33 cellular contexts compared by ENCODE assay signal in the genomic region with DNA sequence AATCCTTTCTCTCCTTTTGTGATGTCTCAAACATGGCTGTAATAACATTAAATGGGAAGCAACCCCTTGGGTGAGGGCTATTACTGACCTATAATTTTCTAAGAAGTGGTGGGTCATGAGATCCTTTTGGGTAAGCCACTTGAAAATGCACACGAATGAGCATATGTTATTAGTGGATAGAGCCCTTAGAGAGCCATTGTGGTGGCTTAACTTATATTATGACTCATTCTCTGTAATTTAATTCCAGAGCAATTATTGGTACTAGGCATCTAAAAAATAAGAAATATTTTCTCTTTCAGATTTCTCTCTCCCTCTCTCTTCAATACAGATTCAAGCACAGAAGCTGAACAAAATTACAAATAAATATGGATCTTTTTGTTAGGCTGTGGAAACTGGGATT.
"Had no signal": no experiment of that assay in that cellular context is flagged by ENCODE, and none has a peak within 500 bp of the region (broad histone marks: within the 10 kb centered on the region; RNA-seq: fewer than 3 reads in every experiment).

No MANE protein-coding gene starts in this region.

- H3K27me3 Mint-ChIP-seq: activated CD4-positive, alpha-beta memory T cell treated with anti-CD3 and anti-CD28 coated beads, Interleukin-2, amount 10 ng/mL, durations not matched to agents 7 days and 5 days; activated CD4-positive, alpha-beta T cell treated with anti-CD3 and anti-CD28 coated beads, Interleukin-2, amount 10 ng/mL, durations not matched to agents 7 days and 5 days; activated naive CD4-positive, alpha-beta T cell treated with anti-CD3 and anti-CD28 coated beads, Interleukin-2, amount 10 ng/mL, durations not matched to agents 7 days and 5 days; activated T-cell treated with anti-CD3 and anti-CD28 coated beads, Interleukin-2, amount 50 U/mL, for 24 hours; memory B cell; naive thymus-derived CD8-positive, alpha-beta T cell; stimulated activated memory B cell treated with anti-CD40 and anti-IgM and Interleukin-4, amounts not matched to agents 10 μg/mL and 1 μg/mL and 100 μg/mL, for 72 hours; stimulated activated naive CD8-positive, alpha-beta T cell treated with anti-CD3 and anti-CD28 coated beads, Interleukin-15, amount 100 ng/mL, for 72 hours; type B pancreatic cell had no signal

- H3K4me1 Mint-ChIP-seq: activated CD4-positive, alpha-beta memory T cell treated with anti-CD3 and anti-CD28 coated beads, Interleukin-2, amount 10 ng/mL, durations not matched to agents 7 days and 5 days; activated CD4-positive, alpha-beta T cell treated with anti-CD3 and anti-CD28 coated beads, Interleukin-2, amount 10 ng/mL, durations not matched to agents 7 days and 5 days; activated naive CD4-positive, alpha-beta T cell treated with anti-CD3 and anti-CD28 coated beads, Interleukin-2, amount 10 ng/mL, durations not matched to agents 7 days and 5 days; immature natural killer cell; memory B cell; naive thymus-derived CD8-positive, alpha-beta T cell; neural crest cell; stimulated activated memory B cell treated with anti-CD40 and anti-IgM and Interleukin-4, amounts not matched to agents 10 μg/mL and 1 μg/mL and 100 μg/mL, for 72 hours; stimulated activated naive CD8-positive, alpha-beta T cell treated with anti-CD3 and anti-CD28 coated beads, Interleukin-15, amount 100 ng/mL, for 72 hours had no signal

- DNase-seq: activated CD4-positive, alpha-beta memory T cell treated with anti-CD3 and anti-CD28 coated beads, Interleukin-2, amount 10 ng/mL, durations not matched to agents 7 days and 5 days; activated CD4-positive, alpha-beta T cell treated with anti-CD3 and anti-CD28 coated beads, Interleukin-2, amount 10 ng/mL, durations not matched to agents 7 days and 5 days; activated CD4-positive, CD25-positive, alpha-beta regulatory T cell treated with anti-CD3 and anti-CD28 coated beads, Interleukin-2, amount 50 U/mL, for 72 hours; activated CD8-positive, alpha-beta memory T cell treated with anti-CD3 and anti-CD28 coated beads, Interleukin-2, amount 50 U/mL, for 48 hours; activated gamma-delta T cell; activated naive CD4-positive, alpha-beta T cell treated with anti-CD3 and anti-CD28 coated beads, Interleukin-2, amount 10 ng/mL, durations not matched to agents 7 days and 5 days; activated T-cell treated with anti-CD3 and anti-CD28 coated beads, Interleukin-2, amount 50 U/mL, for 24 hours; amniotic stem cell; brain microvascular endothelial cell; dorsolateral prefrontal cortex; effector memory CD4-positive, alpha-beta T cell; hippocampal formation; immature natural killer cell; kidney; left colon; naive thymus-derived CD8-positive, alpha-beta T cell; nucleus accumbens; psoas muscle; stimulated activated CD4-positive, alpha-beta T cell treated with anti-CD3 and anti-CD28 coated beads, Interleukin-1b, Interleukin-23, amount 100 ng/mL, for 48 hours; stimulated activated CD4-positive, alpha-beta T cell treated with anti-CD3 and anti-CD28 coated beads, Interleukin-4, amount 100 ng/mL, for 4 hours; stimulated activated CD8-positive, alpha-beta memory T cell treated with anti-CD3 and anti-CD28 coated beads, Interleukin-4, amount 100 ng/mL, for 48 hours; stimulated activated naive CD8-positive, alpha-beta T cell treated with anti-CD3 and anti-CD28 coated beads, Interleukin-15, amount 100 ng/mL, for 72 hours; substantia nigra; T1000; uterus had no signal

- H3K27ac Mint-ChIP-seq: activated CD4-positive, alpha-beta memory T cell treated with anti-CD3 and anti-CD28 coated beads, Interleukin-2, amount 10 ng/mL, durations not matched to agents 7 days and 5 days; activated CD4-positive, alpha-beta T cell treated with anti-CD3 and anti-CD28 coated beads, Interleukin-2, amount 10 ng/mL, durations not matched to agents 7 days and 5 days; activated naive CD4-positive, alpha-beta T cell treated with anti-CD3 and anti-CD28 coated beads, Interleukin-2, amount 10 ng/mL, durations not matched to agents 7 days and 5 days; activated T-cell treated with anti-CD3 and anti-CD28 coated beads, Interleukin-2, amount 50 U/mL, for 24 hours; immature natural killer cell; memory B cell; naive thymus-derived CD8-positive, alpha-beta T cell; stimulated activated memory B cell treated with anti-CD40 and anti-IgM and Interleukin-4, amounts not matched to agents 10 μg/mL and 1 μg/mL and 100 μg/mL, for 72 hours; type B pancreatic cell had no signal

- H3K27me3 ChIP-seq: brain microvascular endothelial cell, dorsolateral prefrontal cortex, right atrium auricular region, uterus had no signal

- H3K4me3 ChIP-seq: coronary artery, dorsolateral prefrontal cortex, psoas muscle, right atrium auricular region, smooth muscle cell, uterus had no signal

- H3K27ac ChIP-seq: brain microvascular endothelial cell, coronary artery, dorsolateral prefrontal cortex, parathyroid adenoma, psoas muscle, right atrium auricular region, uterus had no signal

- H3K9me3 ChIP-seq: psoas muscle, uterus had no signal

- H3K9me3 Mint-ChIP-seq: neural crest cell; stimulated activated memory B cell treated with anti-CD40 and anti-IgM and Interleukin-4, amounts not matched to agents 10 μg/mL and 1 μg/mL and 100 μg/mL, for 72 hours; stimulated activated naive CD8-positive, alpha-beta T cell treated with anti-CD3 and anti-CD28 coated beads, Interleukin-15, amount 100 ng/mL, for 72 hours; type B pancreatic cell had no signal

- H3K4me1 ChIP-seq: parathyroid adenoma, psoas muscle, right atrium auricular region, uterus had no signal

- H3K4me3 Mint-ChIP-seq: activated CD4-positive, alpha-beta memory T cell treated with anti-CD3 and anti-CD28 coated beads, Interleukin-2, amount 10 ng/mL, durations not matched to agents 7 days and 5 days; activated CD4-positive, alpha-beta T cell treated with anti-CD3 and anti-CD28 coated beads, Interleukin-2, amount 10 ng/mL, durations not matched to agents 7 days and 5 days; activated naive CD4-positive, alpha-beta T cell treated with anti-CD3 and anti-CD28 coated beads, Interleukin-2, amount 10 ng/mL, durations not matched to agents 7 days and 5 days; activated T-cell treated with anti-CD3 and anti-CD28 coated beads, Interleukin-2, amount 50 U/mL, for 24 hours; immature natural killer cell; memory B cell; naive thymus-derived CD8-positive, alpha-beta T cell; neural crest cell; stimulated activated memory B cell treated with anti-CD40 and anti-IgM and Interleukin-4, amounts not matched to agents 10 μg/mL and 1 μg/mL and 100 μg/mL, for 72 hours; stimulated activated naive CD8-positive, alpha-beta T cell treated with anti-CD3 and anti-CD28 coated beads, Interleukin-15, amount 100 ng/mL, for 72 hours; type B pancreatic cell had no signal

- ATAC-seq: left colon; naive thymus-derived CD8-positive, alpha-beta T cell; psoas muscle; stimulated activated memory B cell treated with anti-CD40 and anti-IgM and Interleukin-4, amounts not matched to agents 10 μg/mL and 1 μg/mL and 100 μg/mL, for 72 hours; stimulated activated naive CD8-positive, alpha-beta T cell treated with anti-CD3 and anti-CD28 coated beads, Interleukin-15, amount 100 ng/mL, for 72 hours had no signal

- H3K36me3 ChIP-seq: brain microvascular endothelial cell, right atrium auricular region, uterus had no signal

- H3K36me3 Mint-ChIP-seq: activated naive CD4-positive, alpha-beta T cell treated with anti-CD3 and anti-CD28 coated beads, Interleukin-2, amount 10 ng/mL, durations not matched to agents 7 days and 5 days; immature natural killer cell; memory B cell; naive thymus-derived CD8-positive, alpha-beta T cell; stimulated activated memory B cell treated with anti-CD40 and anti-IgM and Interleukin-4, amounts not matched to agents 10 μg/mL and 1 μg/mL and 100 μg/mL, for 72 hours; type B pancreatic cell had no signal
